8 cellular contexts compared by ENCODE assay signal in genomic region chr21:16194851-16195251, GRCh38.
DNase-seq lines count a peak whose midpoint lies in the region; ATAC-seq and TF ChIP-seq lines count a peak whose summit lies in the region.

No MANE protein-coding gene starts in this region.

- peak overlapping the region; percentile 14 for H3K9ac ChIP-seq in muscle layer of colon (ENCODE audit: low read length)

- H3K27me3 ChIP-seq in muscle layer of colon (ENCODE audit: control insufficient read depth in 1 of 2, insufficient read depth in 2 of 2, low read length in 2 of 2), result no peaks in the 10 kb centered on the region

- H3K36me3 Mint-ChIP-seq in CD14-positive monocyte, result no peaks in the 10 kb centered on the region

- no peaks in the 10 kb centered on the region for H3K36me3 ChIP-seq in muscle layer of colon (ENCODE audit: insufficient read depth, low read length)

- POLR2A ChIA-PET in AG04449 (lab: Yijun Ruan, JAX), result no interaction called here

- H3K4me3 ChIP-seq in AG04449 (ENCODE audit: low read depth, low read length) (peak overlapping the region; percentile 48), muscle layer of colon (ENCODE audit: low read depth in 1 of 2, low read length in 2 of 2) (peak overlapping the region; percentile 29 to 52)

- H3K4me1 Mint-ChIP-seq in CD14-positive monocyte, result peaks cover 41% of the 10 kb centered on the region

- DNase-seq in AG04449 (ENCODE audit: low read depth, low spot score), result no peak
- peak; percentile 60 for DNase-seq in dermis blood vessel endothelial cell
- DNase-seq in COR-L47 (lab: John Stamatoyannopoulos, UW), result no peak
- no peak for DNase-seq in CD14-positive monocyte (ENCODE audit: low spot score)
- DNase-seq in activated T-cell treated with anti-CD3 and anti-CD28 coated beads for 4 hours, result no peak

- peak overlapping the region in 1 of 2 donors; percentile 11 for H3K4me3 Mint-ChIP-seq in CD14-positive monocyte

- TF ChIP-seq CTCF in AG04449 (IDR thresholded peaks at IDR 0.05; ENCODE audit: insufficient read depth, low read length, missing control alignments) (no peak), CD14-positive monocyte (IDR thresholded peaks at IDR 0.05) (no peak)

- no peaks in the 10 kb centered on the region for H3K9me3 ChIP-seq in muscle layer of colon (ENCODE audit: low read length)

- peak overlapping the region; percentile 54 for H3K27ac ChIP-seq in muscle layer of colon (ENCODE audit: low read depth, low read length)

- intact Hi-C loops in CD14-positive monocyte (cut with micrococcal nuclease), result no loop called here

- CTCF ChIA-PET in AG04449 (lab: Yijun Ruan, JAX), result interaction anchor here (1.1 kb wide), 1 partner anchor 135 kb away, joined by 3 read pairs; no protein-coding TSS in a partner anchor

- ATAC-seq in HG03354 (IDR thresholded peaks at IDR 0.05; ENCODE audit: poor library complexity, severe bottlenecking, unreplicated experiment) (peak; percentile 9), GM18861 (IDR thresholded peaks at IDR 0.05; ENCODE audit: unreplicated experiment) (no peak)

- peaks cover 0 to 2% (median 0%) of the 10 kb centered on the region in 7 donors for H3K9me3 Mint-ChIP-seq in CD14-positive monocyte

- peaks cover 0 to 2% (median 0%) of the 10 kb centered on the region in 3 donors for H3K27me3 Mint-ChIP-seq in CD14-positive monocyte (ENCODE audit: low read depth in 3 of 3)

- H3K4me1 ChIP-seq in muscle layer of colon (ENCODE audit: insufficient read depth, low read length), result no peaks in the 10 kb centered on the region

- peak overlapping the region in 3 of 7 donors; percentile 30 to 54 (median 41) for H3K27ac Mint-ChIP-seq in CD14-positive monocyte
